ENCODE assay signal across 1 cellular context in the genomic region with DNA sequence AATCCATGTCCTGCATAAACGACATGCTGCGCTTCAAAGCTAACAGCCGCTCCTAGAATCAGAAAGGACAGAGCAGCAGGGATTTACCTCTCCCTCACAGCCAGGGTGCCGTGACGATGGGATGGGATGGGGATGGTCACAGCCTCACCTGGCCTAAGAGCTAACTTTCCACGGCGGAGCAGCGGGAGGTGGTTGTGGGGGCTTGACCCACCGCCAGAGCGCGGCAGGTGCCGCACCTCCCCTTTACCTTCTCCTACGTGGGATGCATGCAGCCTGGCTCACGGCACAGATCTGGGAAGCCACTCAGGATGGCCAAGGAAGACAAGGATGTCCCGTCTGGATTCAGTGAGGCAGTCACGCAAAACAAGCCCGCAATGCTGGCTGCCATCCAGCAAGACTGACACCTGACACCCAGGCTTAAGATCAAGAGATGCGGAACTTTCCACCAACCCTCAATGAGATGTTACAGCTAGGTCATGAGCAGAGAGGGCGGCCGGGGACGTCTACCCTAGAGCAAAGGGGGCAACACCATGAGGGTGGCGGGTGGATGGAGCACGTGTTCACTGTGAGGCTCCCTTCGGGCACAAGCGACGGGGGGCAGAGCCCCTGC.
TF ChIP-seq lines count a peak whose summit lies in the region.

No MANE protein-coding gene starts in this region.

TF ChIP-seq in H1, 55 proteins besides CTCF, POLR2A, EP300 and RAD21:
- TF ChIP-seq JUN (IDR thresholded peaks at IDR 0.05; ENCODE audit: low read depth, low read length) (no peak), CREB1 (IDR thresholded peaks at IDR 0.05) (no peak), POLR2AphosphoS5 (IDR thresholded peaks at IDR 0.05; ENCODE audit: low read depth, low read length) (peak; percentile 13; the same call in 1 of the 2 replicates), BACH1 (IDR thresholded peaks at IDR 0.05; ENCODE audit: low read length) (no peak), NANOG (IDR thresholded peaks at IDR 0.05; ENCODE audit: insufficient read depth, low read depth, low read length, poor library complexity, severe bottlenecking) (no peak), BCL11A (IDR thresholded peaks at IDR 0.05; ENCODE audit: low read depth in 2 of 2, low read length in 2 of 2) (no peak), SRF (IDR thresholded peaks at IDR 0.05; ENCODE audit: low read depth, low read length) (no peak)
